ENCODE assay signal across 9 cellular contexts in the genomic region with DNA sequence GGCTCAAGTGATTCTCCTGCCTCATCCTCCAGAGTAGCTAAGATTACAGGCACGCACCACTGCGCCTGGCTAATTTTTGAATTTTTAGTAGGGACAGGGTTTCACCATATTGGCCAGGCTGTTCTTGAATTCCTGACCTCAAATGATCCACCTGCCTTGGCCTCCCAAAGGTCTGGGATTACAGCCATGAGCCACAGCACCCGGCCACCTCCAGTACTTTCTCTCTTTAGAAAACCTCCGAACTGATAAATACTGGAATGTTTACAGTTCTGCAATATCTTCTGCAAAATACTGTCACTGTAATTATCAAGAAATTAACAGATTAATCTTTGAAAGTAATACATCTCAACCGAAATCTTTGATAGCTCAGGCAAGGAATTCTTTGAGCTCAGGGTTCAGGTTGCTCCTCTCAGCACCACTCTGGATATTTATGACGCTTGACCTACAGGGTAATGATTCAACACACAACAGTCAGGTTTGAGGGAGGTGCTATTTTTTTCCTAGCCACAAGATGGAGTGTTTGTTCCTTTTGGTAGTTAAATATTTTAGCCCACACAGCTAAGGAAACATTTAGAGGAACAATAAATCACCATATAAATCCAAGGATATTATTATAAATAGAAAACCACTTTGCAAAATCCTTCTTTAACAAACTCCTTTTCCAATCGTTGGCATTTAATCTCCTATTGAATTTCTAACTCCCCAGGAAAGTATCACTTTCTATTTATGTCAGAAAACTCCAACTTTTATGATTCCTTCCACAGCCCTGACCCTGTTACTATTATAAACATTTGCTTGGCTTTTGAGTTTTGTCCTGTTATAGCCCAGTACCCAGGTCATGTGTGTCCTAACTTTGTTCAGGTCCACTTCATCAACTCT. TPM values are rescaled to one million over a fixed set of nuclear protein-coding genes. Genes with fewer than 3 reads are reported as not detected.
DNase-seq lines count a peak whose midpoint lies in the region; ATAC-seq and TF ChIP-seq lines count a peak whose summit lies in the region.
"Had no signal": no experiment of that assay in that cellular context is flagged by ENCODE, and none has a peak within 500 bp of the region (broad histone marks: within the 10 kb centered on the region; RNA-seq: fewer than 3 reads in every experiment).

No MANE protein-coding gene starts in this region.

- ATAC-seq in HG02759 (IDR thresholded peaks at IDR 0.05; ENCODE audit: unreplicated experiment) (peak; percentile 75), naive B cell (ENCODE audit: low read depth in 2 of 2) (peak; percentile 37 to 52), GM18870 (IDR thresholded peaks at IDR 0.05; ENCODE audit: unreplicated experiment) (no peak)

- TF ChIP-seq CTCF in AG09319 (IDR thresholded peaks at IDR 0.05; ENCODE audit: low read depth, low read length) (peak; percentile 71), GM12875 (IDR thresholded peaks at IDR 0.05; ENCODE audit: borderline replicate concordance, insufficient read depth, low read depth, low read length) (peak; percentile 49; the same call in 1 of the 2 replicates), epithelial cell of proximal tubule (conservative IDR thresholded peaks at IDR 0.05; ENCODE audit: low read depth, low read length) (peak; percentile 85)

- H3K36me3 Mint-ChIP-seq in naive B cell = no peaks in the 10 kb centered on the region

- no peak overlapping the region for H3K4me3 ChIP-seq in GM12875 (ENCODE audit: low read depth, low read length)
- no peak overlapping the region for H3K4me3 ChIP-seq in epithelial cell of proximal tubule (ENCODE audit: low read depth, low read length)
- H3K4me3 ChIP-seq: skin epidermis had no signal

- peaks cover 0 to 5% (median 0%) of the 10 kb centered on the region in 3 donors for H3K4me1 Mint-ChIP-seq in naive B cell

- no peak overlapping the region for H3K27ac Mint-ChIP-seq in naive B cell

- no peak overlapping the region for H3K4me3 Mint-ChIP-seq in naive B cell

- no peaks in the 10 kb centered on the region for H3K9me3 Mint-ChIP-seq in naive B cell

- in situ Hi-C loops in SK-MEL-5 (cut with HindIII; ENCODE audit: low pct_unique_long_range_greater_than_20kb, low sequenced_read_pairs) = no loop called here

- DNase-seq in AG09319 (ENCODE audit: extremely low read depth, low read depth) = peak; percentile 55
- peak; percentile 71 for DNase-seq in NCI-H1092 treated with DMSO at 0.1 percent for 48 hours (lab: John Stamatoyannopoulos, UW)
- DNase-seq in SK-MEL-5 (ENCODE audit: low read depth, low spot score) = peak; percentile 86
- DNase-seq in epithelial cell of proximal tubule (ENCODE audit: low read depth) = peak; percentile 61
- DNase-seq in naive B cell = peak; percentile 24

- peaks cover 9 to 21% (median 19%) of the 10 kb centered on the region in 3 donors for H3K27me3 Mint-ChIP-seq in naive B cell

RNA-seq across cellular contexts. Expression of a gene that starts 48.6 kb away (rescaled TPM):
- total RNA-seq in SK-MEL-5 (2014; rRNA removed; shearing (Covaris generic)) = 32.0 and 35.2 TPM in 2 replicates
- 18.5 and 25.1 TPM in 2 replicates for polyA plus RNA-seq in SK-MEL-5 (2015; cell fraction: cytosol; rRNA removed)
- 9.3 and 9.6 TPM in 2 replicates for polyA plus RNA-seq in SK-MEL-5 (2015; cell fraction: nucleus; rRNA removed)
- 9.5 and 13.4 TPM in 2 replicates for total RNA-seq in epithelial cell of proximal tubule
- 10 to 100 TPM in 5 of 6 donors, 1 to 10 TPM in 1; 7.5 to 18.6 (median 13.0) TPM for polyA plus RNA-seq in naive B cell (ENCODE audit: low read depth in 6 of 6)

Comparison
In these comparisons a context has a peak if more than half of its experiments do, and no peak if none do; other contexts are left out.
1. DNase-seq: peak in every context shown above with its lines; median percentile 86 in SK-MEL-5; 71 in NCI-H1092 treated with DMSO at 0.1 percent for 48 hours; 61 in epithelial cell of proximal tubule; 55 in AG09319; 24 in naive B cell.